Comparison of ENCODE assay signal across 23 cellular contexts in the genomic region with DNA sequence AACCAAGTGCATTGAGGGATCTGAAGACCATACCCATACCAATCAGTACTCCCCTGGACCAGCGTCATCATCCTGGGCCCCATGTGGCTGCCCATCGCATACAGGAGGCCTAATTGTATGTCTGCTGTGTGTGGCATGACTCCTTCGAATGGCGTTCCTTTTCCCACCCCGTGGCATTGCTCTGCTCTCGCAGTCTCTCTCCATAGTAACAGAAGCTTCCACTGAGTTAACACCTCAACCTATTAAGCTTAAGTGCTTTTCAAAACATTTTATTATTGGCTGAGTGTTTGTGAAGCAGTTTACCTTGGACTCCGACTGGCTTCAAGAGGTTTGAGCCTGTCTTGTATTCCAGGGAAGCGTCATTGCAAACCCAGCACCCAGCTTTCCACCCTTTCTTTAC.
DNase-seq lines count a peak whose midpoint lies in the region; ATAC-seq and TF ChIP-seq lines count a peak whose summit lies in the region.
"Had no signal": no experiment of that assay in that cellular context is flagged by ENCODE, and none has a peak within 500 bp of the region (broad histone marks: within the 10 kb centered on the region; RNA-seq: fewer than 3 reads in every experiment).

No MANE protein-coding gene starts in this region.

- H3K9me3 ChIP-seq in lower lobe of right lung, result no peaks in the 10 kb centered on the region
- H3K9me3 ChIP-seq: BE2C had no signal

- no peak overlapping the region for H3K27ac ChIP-seq in lower lobe of right lung

- no peaks in the 10 kb centered on the region for H3K27me3 ChIP-seq in lower lobe of right lung (ENCODE audit: low read depth)
- H3K27me3 ChIP-seq: BE2C had no signal

- H3K36me3 ChIP-seq in lower lobe of right lung, result no peaks in the 10 kb centered on the region
- H3K36me3 ChIP-seq: BE2C had no signal

- TF ChIP-seq CTCF in lower lobe of right lung (IDR thresholded peaks at IDR 0.05), result no peak

- intact Hi-C loops in lower lobe of right lung (cut with DNase I), result no loop called here

- H3K4me1 ChIP-seq in lower lobe of right lung, result peaks cover 4% of the 10 kb centered on the region
- H3K4me1 ChIP-seq: BE2C had no signal

- ATAC-seq in lower lobe of right lung (peak; percentile 82 to 93), GM18511 (IDR thresholded peaks at IDR 0.05; ENCODE audit: unreplicated experiment) (no peak)
- ATAC-seq: activated CD4-positive, CD25-positive, alpha-beta regulatory T cell treated with anti-CD3 and anti-CD28 coated beads, Interleukin-2, amount 50 U/mL, for 24 hours; GM23338; left ventricle myocardium superior; naive thymus-derived CD8-positive, alpha-beta T cell had no signal

- H3K4me3 ChIP-seq in lower lobe of right lung, result no peak overlapping the region
- H3K4me3 ChIP-seq: GM23338 had no signal

- DNase-seq in DMS153 (lab: John Stamatoyannopoulos, UW) (peak; percentile 51), NCI-H1092 treated with DMSO at 0.1 percent for 48 hours (lab: John Stamatoyannopoulos, UW) (peak; percentile 64), NCI-H510A treated with DMSO at 0.1 percent for 48 hours (lab: John Stamatoyannopoulos, UW) (peak; percentile 97), lower lobe of right lung (no peak), AG08396 (ENCODE audit: low spot score) (no peak), DMS 273 treated with DMSO at 0.1 percent for 48 hours (lab: John Stamatoyannopoulos, UW) (no peak), 8988T (no peak)
- DNase-seq: activated CD4-positive, alpha-beta T cell treated with anti-CD3 and anti-CD28 coated beads, Interleukin-2, amount 50 U/mL, for 48 hours; activated naive CD4-positive, alpha-beta T cell treated with anti-CD3 and anti-CD28 coated beads, Interleukin-2, amount 50 U/mL, for 16 hours; amygdala; BE2C; CD8-positive, alpha-beta memory T cell; glutamatergic neuron; left ventricle myocardium superior; MV-4-11; naive thymus-derived CD8-positive, alpha-beta T cell; NCI-H2081 treated with DMSO at 0.1 percent for 48 hours; RPMI8226; stimulated activated CD4-positive, alpha-beta T cell treated with anti-CD3 and anti-CD28 coated beads, Interleukin-15, amount 100 ng/mL, for 24 hours; stimulated activated naive CD4-positive, alpha-beta T cell treated with Interleukin-2 at 50 U/mL for 16 hours had no signal

Comparison
In these comparisons a context has a peak if more than half of its experiments do, and no peak if none do; other contexts are left out.
1. DNase-seq: peak in DMS153 (single experiment), NCI-H1092 treated with DMSO at 0.1 percent for 48 hours (single experiment) and NCI-H510A treated with DMSO at 0.1 percent for 48 hours (single experiment); none in lower lobe of right lung (single experiment), AG08396 (single experiment), DMS 273 treated with DMSO at 0.1 percent for 48 hours (single experiment) and 8988T (single experiment).